1 cellular context compared by ENCODE assay signal in the genomic region with DNA sequence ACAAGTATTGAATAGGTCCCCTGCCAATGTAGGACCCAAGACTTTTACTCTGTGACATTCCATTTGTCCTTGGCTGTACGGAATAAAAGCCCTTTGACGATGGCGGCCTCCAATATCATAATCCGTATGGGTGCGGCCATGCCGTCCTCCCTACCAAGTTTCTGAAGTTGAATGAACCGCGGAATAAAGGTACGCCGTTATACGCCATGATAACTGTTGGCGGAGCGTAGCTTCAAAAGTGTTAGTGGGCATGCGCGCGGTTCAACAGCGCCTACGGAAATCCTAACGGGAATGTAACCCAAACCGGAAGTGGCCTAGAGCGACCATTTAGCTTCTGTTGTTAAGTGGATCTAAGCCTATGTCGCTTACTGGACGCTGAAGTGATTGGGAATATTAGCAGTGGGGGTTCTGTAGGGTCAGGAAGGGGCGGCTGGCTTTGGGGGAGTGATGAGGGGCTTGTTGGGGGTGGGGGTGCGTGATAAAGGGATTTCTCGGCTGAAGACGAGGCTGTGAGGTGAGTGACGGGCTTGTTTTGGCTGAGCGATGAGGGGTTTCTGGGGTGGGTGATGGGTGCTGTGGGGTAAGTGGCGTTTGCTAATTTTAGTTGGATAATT.
TF ChIP-seq lines count a peak whose summit lies in the region.

TSS of gene ZNF175 (plus strand) at position 322 of the 614 bp plus-strand sequence. CDS start 2,047 bp downstream, outside the sequence.

TF ChIP-seq in K562, 482 proteins besides CTCF, POLR2A, EP300 and RAD21 (continued from another document):
- TF ChIP-seq, protein P1, sequence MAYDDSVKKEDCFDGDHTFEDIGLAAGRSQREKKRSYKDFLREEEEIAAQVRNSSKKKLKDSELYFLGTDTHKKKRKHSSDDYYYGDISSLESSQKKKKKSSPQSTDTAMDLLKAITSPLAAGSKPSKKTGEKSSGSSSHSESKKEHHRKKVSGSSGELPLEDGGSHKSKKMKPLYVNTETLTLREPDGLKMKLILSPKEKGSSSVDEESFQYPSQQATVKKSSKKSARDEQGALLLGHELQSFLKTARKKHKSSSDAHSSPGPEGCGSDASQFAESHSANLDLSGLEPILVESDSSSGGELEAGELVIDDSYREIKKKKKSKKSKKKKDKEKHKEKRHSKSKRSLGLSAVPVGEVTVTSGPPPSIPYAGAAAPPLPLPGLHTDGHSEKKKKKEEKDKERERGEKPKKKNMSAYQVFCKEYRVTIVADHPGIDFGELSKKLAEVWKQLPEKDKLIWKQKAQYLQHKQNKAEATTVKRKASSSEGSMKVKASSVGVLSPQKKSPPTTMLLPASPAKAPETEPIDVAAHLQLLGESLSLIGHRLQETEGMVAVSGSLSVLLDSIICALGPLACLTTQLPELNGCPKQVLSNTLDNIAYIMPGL (CRISPR knock-in tag; IDR thresholded peaks at IDR 0.05), result no peak
- TF ChIP-seq ZFPM2 (CRISPR knock-in tag; IDR thresholded peaks at IDR 0.05), result no peak
- peak; percentile 96 for TF ChIP-seq ZNF766 (CRISPR knock-in tag; conservative IDR thresholded peaks at IDR 0.05)
- TF ChIP-seq, protein P2, sequence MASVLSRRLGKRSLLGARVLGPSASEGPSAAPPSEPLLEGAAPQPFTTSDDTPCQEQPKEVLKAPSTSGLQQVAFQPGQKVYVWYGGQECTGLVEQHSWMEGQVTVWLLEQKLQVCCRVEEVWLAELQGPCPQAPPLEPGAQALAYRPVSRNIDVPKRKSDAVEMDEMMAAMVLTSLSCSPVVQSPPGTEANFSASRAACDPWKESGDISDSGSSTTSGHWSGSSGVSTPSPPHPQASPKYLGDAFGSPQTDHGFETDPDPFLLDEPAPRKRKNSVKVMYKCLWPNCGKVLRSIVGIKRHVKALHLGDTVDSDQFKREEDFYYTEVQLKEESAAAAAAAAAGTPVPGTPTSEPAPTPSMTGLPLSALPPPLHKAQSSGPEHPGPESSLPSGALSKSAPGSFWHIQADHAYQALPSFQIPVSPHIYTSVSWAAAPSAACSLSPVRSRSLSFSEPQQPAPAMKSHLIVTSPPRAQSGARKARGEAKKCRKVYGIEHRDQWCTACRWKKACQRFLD (CRISPR knock-in tag; IDR thresholded peaks at IDR 0.05), result peak; percentile 70; the same call in 1 of the 2 replicates
- no peak for TF ChIP-seq CHD1 (IDR thresholded peaks at IDR 0.05; ENCODE audit: low read length)
- no peak for TF ChIP-seq ZKSCAN3 (CRISPR knock-in tag; IDR thresholded peaks at IDR 0.05)
- no peak for TF ChIP-seq FOXA1 (IDR thresholded peaks at IDR 0.05; ENCODE audit: borderline replicate concordance)
- TF ChIP-seq ATF7 (IDR thresholded peaks at IDR 0.05), result peak; percentile 82
- TF ChIP-seq PYGO2 (tag; IDR thresholded peaks at IDR 0.05), result no peak
- TF ChIP-seq ARID3B (CRISPR knock-in tag; IDR thresholded peaks at IDR 0.05; ENCODE audit: borderline replicate concordance), result no peak
- TF ChIP-seq PHF21A (IDR thresholded peaks at IDR 0.05; ENCODE audit: borderline replicate concordance, low read depth), result no peak
- TF ChIP-seq ATF2 (CRISPR knock-in tag; IDR thresholded peaks at IDR 0.05), result no peak
- no peak for TF ChIP-seq XRCC4 (IDR thresholded peaks at IDR 0.05; ENCODE audit: extremely low read depth, insufficient read depth, insufficient read length)
- TF ChIP-seq RERE (CRISPR knock-in tag; IDR thresholded peaks at IDR 0.05; ENCODE audit: borderline replicate concordance), result no peak
- TF ChIP-seq GTF2B (IDR thresholded peaks at IDR 0.05; ENCODE audit: extremely low read depth, insufficient read length), result no peak
- peak; percentile 90 for TF ChIP-seq ESRRA (IDR thresholded peaks at IDR 0.05; ENCODE audit: borderline replicate concordance, low read depth)
- peak; percentile 96 for TF ChIP-seq GABPA (tag; conservative IDR thresholded peaks at IDR 0.05; ENCODE audit: low read depth)
- no peak for TF ChIP-seq NCOA6 (IDR thresholded peaks at IDR 0.05)
- no peak for TF ChIP-seq E2F3 (CRISPR knock-in tag; IDR thresholded peaks at IDR 0.05)
- TF ChIP-seq NR0B1 (IDR thresholded peaks at IDR 0.05; ENCODE audit: partially characterized antibody), result no peak
- no peak for TF ChIP-seq BRD9 (IDR thresholded peaks at IDR 0.05; ENCODE audit: low read depth, partially characterized antibody)
- no peak for TF ChIP-seq KLF1 (tag; IDR thresholded peaks at IDR 0.05)
- no peak for TF ChIP-seq POLR2G (IDR thresholded peaks at IDR 0.05; ENCODE audit: low read depth, low read length)
- TF ChIP-seq NR2F6 (CRISPR knock-in tag; IDR thresholded peaks at IDR 0.05), result no peak
- no peak for TF ChIP-seq HOMEZ (CRISPR knock-in tag; IDR thresholded peaks at IDR 0.05)
